In genomic region chr12:32126720-32127119, GRCh38 we compare ENCODE assay signal across 1 cellular context.
TF ChIP-seq lines count a peak whose summit lies in the region.

No MANE protein-coding gene starts in this region.

TF ChIP-seq in SK-N-SH, 30 proteins besides CTCF, POLR2A, EP300 and RAD21 (continued from another document):
- TF ChIP-seq ZBTB33 (IDR thresholded peaks at IDR 0.05; ENCODE audit: borderline replicate concordance, low read depth) = no peak
- TF ChIP-seq POLR2AphosphoS5 (IDR thresholded peaks at IDR 0.05; ENCODE audit: low read depth, low read length) = no peak
- no peak for TF ChIP-seq YY1 (IDR thresholded peaks at IDR 0.05; ENCODE audit: low read depth)
- TF ChIP-seq USF2 (IDR thresholded peaks at IDR 0.05; ENCODE audit: borderline replicate concordance, low read depth, low read length) = no peak
- TF ChIP-seq NRF1 (IDR thresholded peaks at IDR 0.05; ENCODE audit: low read depth, low read length) = no peak
- peak; percentile 48; the same call in 1 of the 2 replicates for TF ChIP-seq TCF12 (IDR thresholded peaks at IDR 0.05)
- TF ChIP-seq RXRA (IDR thresholded peaks at IDR 0.05; ENCODE audit: borderline replicate concordance, low read depth) = peak; percentile 64; the same call in 1 of the 2 replicates
- TF ChIP-seq REST (IDR thresholded peaks at IDR 0.05; ENCODE audit: low read depth, low read length) = no peak
- no peak for TF ChIP-seq RFX5 (IDR thresholded peaks at IDR 0.05; ENCODE audit: low read length)
- TF ChIP-seq USF1 (IDR thresholded peaks at IDR 0.05; ENCODE audit: borderline replicate concordance, low read depth) = no peak
- no peak for TF ChIP-seq FOXM1 (IDR thresholded peaks at IDR 0.05; ENCODE audit: low read depth)
- TF ChIP-seq GATA2 (CRISPR knock-in tag; IDR thresholded peaks at IDR 0.05) = no peak
- TF ChIP-seq TEAD4 (IDR thresholded peaks at IDR 0.05; ENCODE audit: borderline replicate concordance, insufficient read depth) = 0 out of 2 replicates have a peak, but pooled peaks have one; percentile 33
- no peak for TF ChIP-seq SMC3 (IDR thresholded peaks at IDR 0.05; ENCODE audit: low read depth, low read length)
- TF ChIP-seq ELF1 (IDR thresholded peaks at IDR 0.05) = no peak
- no peak for TF ChIP-seq CHD2 (IDR thresholded peaks at IDR 0.05; ENCODE audit: low read length, partially characterized antibody)
- TF ChIP-seq PBX3 (IDR thresholded peaks at IDR 0.05) = peak; percentile 70
- TF ChIP-seq FOSL2 (IDR thresholded peaks at IDR 0.05; ENCODE audit: borderline replicate concordance, low read depth) = no peak
- TF ChIP-seq GABPA (IDR thresholded peaks at IDR 0.05; ENCODE audit: low read depth) = no peak
- TF ChIP-seq IRF3 (IDR thresholded peaks at IDR 0.05; ENCODE audit: low read depth, low read length) = no peak
- TF ChIP-seq JUND (IDR thresholded peaks at IDR 0.05) = peak; percentile 41; the same call in 1 of the 2 replicates
